In the genomic region with DNA sequence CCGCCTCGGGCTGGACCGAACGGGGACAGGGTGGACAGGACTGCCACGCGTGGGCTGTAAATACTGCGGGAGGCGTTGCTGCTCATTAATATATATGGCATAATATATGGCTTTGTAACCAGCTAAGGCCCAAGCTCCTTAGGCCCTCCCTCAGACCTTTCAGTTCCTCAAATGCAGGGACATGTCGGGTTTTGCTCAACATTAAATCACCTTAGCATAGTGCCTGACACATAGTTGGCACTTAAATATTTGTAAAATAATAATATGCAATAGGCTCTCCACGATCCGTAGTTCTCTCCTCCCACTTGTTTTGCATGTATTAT, we compare ENCODE assay signal across 8 cellular contexts. TPM values are rescaled to one million over a fixed set of nuclear protein-coding genes. Genes with fewer than 3 reads are reported as not detected.
DNase-seq lines count a peak whose midpoint lies in the region; ATAC-seq lines count a peak whose summit lies in the region.

No MANE protein-coding gene starts in this region.

- peaks cover 14% of the 10 kb centered on the region for H3K4me1 ChIP-seq in mononuclear cell (ENCODE audit: insufficient read depth, low read length)

- DNase-seq in Kasumi-1 (lab: John Stamatoyannopoulos, UW), result peak; percentile 52 to 54
- DNase-seq in caudate nucleus (lab: John Stamatoyannopoulos, UW), result peak in 1 of 61 donors; percentile 43
- DNase-seq in NCI-H146 (lab: John Stamatoyannopoulos, UW), result no peak
- no peak for DNase-seq in G401 (ENCODE audit: low spot score)
- no peak for DNase-seq in NCI-H2171 (lab: John Stamatoyannopoulos, UW)

- H3K9me3 ChIP-seq in mononuclear cell (ENCODE audit: low read depth, low read length), result no peaks in the 10 kb centered on the region

- in situ Hi-C loops in G401 (cut with HindIII; ENCODE audit: low sequenced_read_pairs), result no loop called here

- no peaks in the 10 kb centered on the region for H3K27me3 ChIP-seq in mononuclear cell (ENCODE audit: insufficient read depth, low read length)

- H3K27ac ChIP-seq in caudate nucleus (ENCODE audit: low read depth, low read length), result peak overlapping the region; percentile 81

- ATAC-seq in GM18499 (IDR thresholded peaks at IDR 0.05; ENCODE audit: insufficient read depth, unreplicated experiment) (peak; percentile 54), GM21825 (IDR thresholded peaks at IDR 0.05; ENCODE audit: unreplicated experiment) (peak; percentile 59)

- peak overlapping the region; percentile 88 for H3K4me3 ChIP-seq in mononuclear cell (ENCODE audit: low read length)

RNA-seq across cellular contexts. Expression of a gene that starts 0.4 kb away (rescaled TPM):
- 14.2 TPM for total RNA-seq in mononuclear cell
- 5.6 and 15.1 TPM in 2 replicates for total RNA-seq in G401 (2014; rRNA removed; shearing (Covaris generic))

Comparison
In these comparisons a context has a peak if more than half of its experiments do, and no peak if none do; other contexts are left out.
1. DNase-seq: peak in Kasumi-1 (2 of 2); none in NCI-H146 (single experiment), G401 (single experiment) and NCI-H2171 (single experiment).